Comparison of ENCODE assay signal across 15 cellular contexts in genomic region chr13:113822956-113823744, GRCh38. TPM values are rescaled to one million over a fixed set of nuclear protein-coding genes. Genes with fewer than 3 reads are reported as not detected.
DNase-seq lines count a peak whose midpoint lies in the region; ATAC-seq and TF ChIP-seq lines count a peak whose summit lies in the region.
"Had no signal": no experiment of that assay in that cellular context is flagged by ENCODE, and none has a peak within 500 bp of the region (broad histone marks: within the 10 kb centered on the region; RNA-seq: fewer than 3 reads in every experiment).

No MANE protein-coding gene starts in this region.

- no peak overlapping the region for H3K14ac ChIP-seq in H9 (ENCODE audit: insufficient read depth, low read length)
- H3K14ac ChIP-seq in trophoblast cell (ENCODE audit: low read length), result no peak overlapping the region

- H3K79me2 ChIP-seq in H9 (ENCODE audit: insufficient read depth, low read length) (no peaks in the 10 kb centered on the region), trophoblast cell (ENCODE audit: control insufficient read depth, insufficient read depth, low read length, poor library complexity) (no peaks in the 10 kb centered on the region)

- no peak overlapping the region for H2BK20ac ChIP-seq in H9 (ENCODE audit: low read depth, low read length, poor library complexity, severe bottlenecking)

- no peak overlapping the region for H3K4me3 Mint-ChIP-seq in H9

- peak overlapping the region in 2 of 3 experiments; percentile 69 to 75; a peak in 3 of 7 replicates for H3K27ac Mint-ChIP-seq in H9

- no peak overlapping the region for H2AK5ac ChIP-seq in H9 (ENCODE audit: insufficient read length, low read length)
- H2AK5ac ChIP-seq in trophoblast cell (ENCODE audit: low read length), result peak overlapping the region; percentile 26

- H2BK120ac ChIP-seq in H9 (ENCODE audit: low read depth, low read length, poor library complexity, severe bottlenecking) (no peak overlapping the region), trophoblast cell (ENCODE audit: insufficient read depth, low read length, poor library complexity) (no peak overlapping the region)

- H3K4ac ChIP-seq in H9 (ENCODE audit: low read depth, low read length), result no peak overlapping the region
- no peak overlapping the region for H3K4ac ChIP-seq in trophoblast cell (ENCODE audit: low read depth, low read length)

- H3K4me2 ChIP-seq in H9 (ENCODE audit: insufficient read depth, insufficient read length, low read length), result no peak overlapping the region
- no peak overlapping the region for H3K4me2 ChIP-seq in trophoblast cell (ENCODE audit: low read length)

- ATAC-seq in gastroesophageal sphincter (no peak), esophagus mucosa (no peak), GM21786 (IDR thresholded peaks at IDR 0.05; ENCODE audit: unreplicated experiment) (no peak)

- H2AFZ ChIP-seq in H9 (ENCODE audit: low read length) (no peak overlapping the region), trophoblast cell (ENCODE audit: insufficient read depth, low read length, poor library complexity) (no peak overlapping the region)

- H3K18ac ChIP-seq in H9 (ENCODE audit: insufficient read length, low read depth, low read length) (no peak overlapping the region), trophoblast cell (ENCODE audit: low read length) (no peak overlapping the region)

- no peak for TF ChIP-seq EP300 in gastroesophageal sphincter (IDR thresholded peaks at IDR 0.05)

- H3K9me3 ChIP-seq in H9 (ENCODE audit: control insufficient read depth, low read depth, low read length) (no peaks in the 10 kb centered on the region), gastroesophageal sphincter (no peaks in the 10 kb centered on the region), trophoblast cell (ENCODE audit: insufficient read depth, low read depth, low read length) (no peaks in the 10 kb centered on the region)
- H3K9me3 ChIP-seq: SJSA1 had no signal

- no peak overlapping the region for H2BK15ac ChIP-seq in H9 (ENCODE audit: low read depth, low read length)

- peaks cover 2 to 30% (median 28%) of the 10 kb centered on the region in 3 experiments for H3K36me3 Mint-ChIP-seq in H9 (ENCODE audit: insufficient read depth in 1 of 3, low read depth in 3 of 3)

- H3K36me3 ChIP-seq in gastroesophageal sphincter, result peaks cover 0 to 63% of the 10 kb centered on the region in 2 donors
- H3K36me3 ChIP-seq in trophoblast cell (ENCODE audit: control insufficient read depth in 1 of 2, insufficient read depth in 2 of 2, low read length in 2 of 2), result peaks cover 8 to 16% of the 10 kb centered on the region in 2 experiments

- H3K56ac ChIP-seq in H9 (ENCODE audit: insufficient read length, low read depth, low read length), result no peak overlapping the region

- H3K9ac ChIP-seq in H9 (ENCODE audit: extremely low read depth, insufficient read length, low read length) (no peak overlapping the region), trophoblast cell (ENCODE audit: low read length) (no peak overlapping the region)

- no peaks in the 10 kb centered on the region for H3K4me1 Mint-ChIP-seq in H9

- no CpG with 5 or more reads among the region's 45 CpGs for WGBS in H9 (ENCODE audit: extremely low coverage, insufficient read length, low lambda C conversion rate)
- WGBS in gastroesophageal sphincter (ENCODE audit: low coverage in 1 of 2), 2 donors, result 100% methylated on average over 1 of the region's 45 CpGs; no CpG with 5 or more reads in 1 of the 2 donors
- WGBS in trophoblast cell (ENCODE audit: extremely low coverage, insufficient coverage, insufficient read length), result no CpG with 5 or more reads among the region's 45 CpGs

- POLR2A ChIA-PET in RWPE1 (lab: Yijun Ruan, JAX; ENCODE audit: low non-redundant PET), result no interaction called here

- no peaks in the 10 kb centered on the region for H3K27me3 ChIP-seq in H9 (ENCODE audit: insufficient read depth, low read length)
- H3K27me3 ChIP-seq in gastroesophageal sphincter, result no peaks in the 10 kb centered on the region
- H3K27me3 ChIP-seq in trophoblast cell (ENCODE audit: insufficient read depth, low read length), result no peaks in the 10 kb centered on the region
- H3K27me3 ChIP-seq: SJSA1 had no signal

- no peaks in the 10 kb centered on the region for H3K9me3 Mint-ChIP-seq in H9

- DNase-seq in H9 (no peak), RWPE1 (ENCODE audit: low spot score) (no peak), trophoblast cell (no peak)
- no peak for DNase-seq in activated CD4-positive, alpha-beta T cell treated with anti-CD3 and anti-CD28 coated beads for 48 hours
- DNase-seq: Karpas-422, NCI-H1048, NCI-H1436, NCI-H1930, NCI-H226, NCI-H524 had no signal

- H2BK5ac ChIP-seq in H9 (ENCODE audit: insufficient read length, low read length) (no peak overlapping the region), trophoblast cell (ENCODE audit: low read depth, low read length, poor library complexity) (no peak overlapping the region)

- H2BK12ac ChIP-seq in H9 (ENCODE audit: insufficient read length, low read depth, low read length), result no peak overlapping the region
- peak overlapping the region; percentile 15 for H2BK12ac ChIP-seq in trophoblast cell (ENCODE audit: low read length)

- CTCF ChIA-PET in RWPE1 (lab: Yijun Ruan, JAX), result interaction anchor here (0.7 to 1.2 kb wide), 2 partner anchors 124 kb away, joined by 3 read pairs; no protein-coding TSS in a partner anchor

- H3K4me1 ChIP-seq in H9 (ENCODE audit: insufficient read depth, low read length) (no peaks in the 10 kb centered on the region), gastroesophageal sphincter (peaks cover under 1 to 52% (median 29%) of the 10 kb centered on the region in 3 donors), trophoblast cell (ENCODE audit: control insufficient read depth in 1 of 2, insufficient read depth in 2 of 2, low read length in 2 of 2) (peaks cover 10 to 15% of the 10 kb centered on the region in 2 experiments)

- TF ChIP-seq CTCF in H9 (conservative IDR thresholded peaks at IDR 0.05) (no peak), RWPE1 (conservative IDR thresholded peaks at IDR 0.05; ENCODE audit: low read depth) (no peak), gastroesophageal sphincter (IDR thresholded peaks at IDR 0.05) (no peak)

- no peak overlapping the region for H3K4me3 ChIP-seq in gastroesophageal sphincter
- no peak overlapping the region for H3K4me3 ChIP-seq in trophoblast cell (ENCODE audit: low read depth, low read length)
- H3K4me3 ChIP-seq: SJSA1 had no signal

- H4K91ac ChIP-seq in H9 (ENCODE audit: insufficient read length, low read depth, low read length), result no peak overlapping the region
- peak overlapping the region; percentile 44 for H4K91ac ChIP-seq in trophoblast cell (ENCODE audit: low read depth, low read length)

- H3K79me1 ChIP-seq in H9 (ENCODE audit: insufficient read depth, low read depth, low read length, poor library complexity, severe bottlenecking) (no peaks in the 10 kb centered on the region), trophoblast cell (ENCODE audit: low read length) (peaks cover 19% of the 10 kb centered on the region)

- no peak overlapping the region for H3T11ph ChIP-seq in H9 (ENCODE audit: low read length)

- H4K12ac ChIP-seq in trophoblast cell (ENCODE audit: low read depth, low read length), result no peak overlapping the region

- H3K23ac ChIP-seq in H9 (ENCODE audit: insufficient read length, low read depth, low read length) (no peak overlapping the region), trophoblast cell (ENCODE audit: low read length) (no peak overlapping the region)

- no peak overlapping the region for H4K5ac ChIP-seq in H9 (ENCODE audit: insufficient read length, low read depth, low read length)

- H3K23me2 ChIP-seq in H9 (ENCODE audit: insufficient read length, low read depth, low read length, poor library complexity, severe bottlenecking), result no peaks in the 10 kb centered on the region

- no peak overlapping the region for H4K8ac ChIP-seq in H9 (replicated peaks; ENCODE audit: insufficient read length, low read depth, low read length)
- H4K8ac ChIP-seq in trophoblast cell (ENCODE audit: low read depth, low read length), result no peak overlapping the region

- no peak for TF ChIP-seq POLR2A in gastroesophageal sphincter (IDR thresholded peaks at IDR 0.05)

- H3K27ac ChIP-seq in H9 (ENCODE audit: insufficient read length, low read depth, low read length), result no peak overlapping the region
- peak overlapping the region; percentile 99 for H3K27ac ChIP-seq in RWPE1
- H3K27ac ChIP-seq in gastroesophageal sphincter, result peak overlapping the region in 3 of 4 donors; percentile 85 to 90 (median 90)
- H3K27ac ChIP-seq in trophoblast cell (ENCODE audit: low read depth, low read length), result no peak overlapping the region
- H3K27ac ChIP-seq: C4-2B, SJSA1 had no signal

- H4K20me1 ChIP-seq in H9 (ENCODE audit: control insufficient read depth, insufficient read depth, insufficient read length), result no peaks in the 10 kb centered on the region

- no peaks in the 10 kb centered on the region for H3K27me3 Mint-ChIP-seq in H9 (ENCODE audit: low read depth)

RNA-seq across cellular contexts. Expression of gene GAS6, which starts 40.7 kb away (rescaled TPM):
- 19.5 and 20.5 TPM in 2 replicates for total RNA-seq in H9 (2021)
- 100 to 1,000 TPM; 132 to 392 (median 217) TPM for total RNA-seq in gastroesophageal sphincter
- 15.7 and 17.6 TPM in 2 replicates for polyA plus RNA-seq in trophoblast cell (2013)
- total RNA-seq in esophagus mucosa, result 34.8 TPM

Comparison
In these comparisons a context has a peak if more than half of its experiments do, and no peak if none do; other contexts are left out.
1. H3K27ac ChIP-seq: peak in RWPE1 (single experiment) and gastroesophageal sphincter (3 of 4); none in H9 (single experiment) and trophoblast cell (single experiment).